In genomic region chr11:2338760-2339159, GRCh38 we compare ENCODE assay signal across 4 cellular contexts. TPM values are rescaled to one million over a fixed set of nuclear protein-coding genes. Genes with fewer than 3 reads are reported as not detected.
"Had no signal": no experiment of that assay in that cellular context is flagged by ENCODE, and none has a peak within 500 bp of the region (broad histone marks: within the 10 kb centered on the region; RNA-seq: fewer than 3 reads in every experiment).

No MANE protein-coding gene starts in this region.

RNA-seq across cellular contexts. Expression of gene TSPAN32, which starts 36.9 kb away (rescaled TPM):
- total RNA-seq: glomerular endothelial cell, lung microvascular endothelial cell, neural crest cell, smooth muscle cell had no signal
- polyA plus RNA-seq: smooth muscle cell had no signal

RNA-seq across cellular contexts. Expression of gene C11orf21, which starts 37.0 kb away (rescaled TPM):
- total RNA-seq: glomerular endothelial cell, lung microvascular endothelial cell, neural crest cell, smooth muscle cell had no signal
- polyA plus RNA-seq: smooth muscle cell had no signal
